Comparison of ENCODE assay signal across 1 cellular context in genomic region chr11:67465530-67465929, GRCh38.
A peak's percentile ranks its signal among the peaks of the same experiment; 100 is the strongest.
TF ChIP-seq lines count a peak whose summit lies in the region.
"Not testable (repeated sequence)": the region's sequence is repeated elsewhere in the genome, so short reads cannot be mapped to it uniquely, and the experiment has no call there.

No MANE protein-coding gene starts in this region.

TF ChIP-seq in A549, 52 proteins besides CTCF, POLR2A, EP300 and RAD21:
- TF ChIP-seq FOSL2 (IDR thresholded peaks at IDR 0.05), result not testable (repeated sequence)
- TF ChIP-seq FOSL2 (CRISPR knock-in tag; IDR thresholded peaks at IDR 0.05), result peak; percentile 44
